Comparison of ENCODE assay signal across 7 cellular contexts in genomic region chr6:52285174-52286068, GRCh38. TPM values are rescaled to one million over a fixed set of nuclear protein-coding genes. Genes with fewer than 3 reads are reported as not detected.
A peak's percentile ranks its signal among the peaks of the same experiment; 100 is the strongest.
DNase-seq lines count a peak whose midpoint lies in the region; ATAC-seq and TF ChIP-seq lines count a peak whose summit lies in the region.

No MANE protein-coding gene starts in this region.

- H3K27me3 ChIP-seq in mononuclear cell (ENCODE audit: insufficient read depth, low read length), result no peaks in the 10 kb centered on the region

- TF ChIP-seq CTCF in GM12873 (IDR thresholded peaks at IDR 0.05; ENCODE audit: insufficient read depth, low read depth, low read length, missing control alignments), result peak; percentile 25

- H3K4me3 ChIP-seq in mononuclear cell (ENCODE audit: low read length), result peak overlapping the region; percentile 79

- peak overlapping the region; percentile 85 for H3K27ac ChIP-seq in caudate nucleus (ENCODE audit: low read depth, low read length)

- H3K9me3 ChIP-seq in mononuclear cell (ENCODE audit: low read depth, low read length), result no peaks in the 10 kb centered on the region

- ATAC-seq in GM18909 (IDR thresholded peaks at IDR 0.05; ENCODE audit: poor library complexity, unreplicated experiment), result no peak

- DNase-seq in NCI-H345 treated with DMSO at 0.1 percent for 48 hours (lab: John Stamatoyannopoulos, UW; ENCODE audit: unreplicated experiment), result peak; percentile 46
- no peak for DNase-seq in caudate nucleus (lab: John Stamatoyannopoulos, UW)
- DNase-seq in NCI-H2196 treated with DMSO at 0.1 percent for 48 hours (lab: John Stamatoyannopoulos, UW; ENCODE audit: unreplicated experiment), result no peak
- DNase-seq in D341Med (ENCODE audit: low spot score), result no peak

- H3K4me1 ChIP-seq in mononuclear cell (ENCODE audit: insufficient read depth, low read length), result peaks cover 23% of the 10 kb centered on the region

RNA-seq across cellular contexts. Expression of gene MCM3, which starts 0.9 kb away (rescaled TPM):
- 9.1 TPM for total RNA-seq in mononuclear cell

RNA-seq across cellular contexts. Expression of gene IL17F, which starts 41.1 kb away (rescaled TPM):
- not detected for total RNA-seq in mononuclear cell
